24 cellular contexts compared by ENCODE assay signal in genomic region chr21:22164912-22165311, GRCh38.
"Had no signal": no experiment of that assay in that cellular context is flagged by ENCODE, and none has a peak within 500 bp of the region (broad histone marks: within the 10 kb centered on the region; RNA-seq: fewer than 3 reads in every experiment).

No MANE protein-coding gene starts in this region.

- DNase-seq: islet precursor cell; left ventricle myocardium inferior; mesendoderm; naive B cell; natural killer cell; nephron progenitor cell; occipital lobe; right lobe of liver; stimulated activated CD4-positive, alpha-beta T cell treated with anti-CD3 and anti-CD28 coated beads, Interleukin-1b, Interleukin-23, amount 100 ng/mL, for 48 hours; stimulated activated CD4-positive, alpha-beta T cell treated with anti-CD3 and anti-CD28 coated beads, Interleukin-2, amount 100 ng/mL, for 48 hours; stimulated activated CD4-positive, alpha-beta T cell treated with anti-CD3 and anti-CD28 coated beads, Interleukin-4, amount 100 ng/mL, for 4 hours; stimulated activated CD8-positive, alpha-beta memory T cell treated with anti-CD3 and anti-CD28 coated beads, Interleukin-4, amount 100 ng/mL, for 48 hours; stimulated activated naive CD4-positive, alpha-beta T cell treated with Interleukin-2 at 50 U/mL for 16 hours; stimulated activated naive CD8-positive, alpha-beta T cell treated with anti-CD3 and anti-CD28 coated beads, Interleukin-15, amount 100 ng/mL, for 72 hours; substantia nigra; uterus had no signal

- H3K27ac ChIP-seq: left ventricle myocardium inferior, neural progenitor cell, neutrophil, parathyroid adenoma, right atrium auricular region, right lobe of liver, tibial nerve, uterus had no signal

- H3K4me1 ChIP-seq: left ventricle myocardium inferior, neural progenitor cell, parathyroid adenoma, right atrium auricular region, right lobe of liver, tibial nerve, uterus had no signal

- H3K27me3 ChIP-seq: neural progenitor cell, neutrophil, right atrium auricular region, right lobe of liver, tibial nerve, uterus had no signal

- ATAC-seq: natural killer cell; right lobe of liver; stimulated activated memory B cell treated with anti-CD40 and anti-IgM and Interleukin-4, amounts not matched to agents 10 μg/mL and 1 μg/mL and 100 μg/mL, for 72 hours; stimulated activated naive CD8-positive, alpha-beta T cell treated with anti-CD3 and anti-CD28 coated beads, Interleukin-15, amount 100 ng/mL, for 72 hours had no signal

- H3K4me3 ChIP-seq: left ventricle myocardium inferior, lung, neural progenitor cell, right atrium auricular region, right lobe of liver, smooth muscle cell, tibial nerve, uterus had no signal

- H3K36me3 ChIP-seq: left ventricle myocardium inferior, neural progenitor cell, neutrophil, right atrium auricular region, right lobe of liver, tibial nerve, uterus had no signal

- H3K4me2 ChIP-seq: neural progenitor cell, smooth muscle cell had no signal

- H3K9ac ChIP-seq: neural progenitor cell, parathyroid adenoma had no signal

- H2AFZ ChIP-seq: neural progenitor cell, parathyroid adenoma had no signal

- H3K9me3 ChIP-seq: neutrophil, right lobe of liver had no signal

- H3K79me2 ChIP-seq: parathyroid adenoma had no signal
